ENCODE assay signal across 25 cellular contexts in the genomic region with DNA sequence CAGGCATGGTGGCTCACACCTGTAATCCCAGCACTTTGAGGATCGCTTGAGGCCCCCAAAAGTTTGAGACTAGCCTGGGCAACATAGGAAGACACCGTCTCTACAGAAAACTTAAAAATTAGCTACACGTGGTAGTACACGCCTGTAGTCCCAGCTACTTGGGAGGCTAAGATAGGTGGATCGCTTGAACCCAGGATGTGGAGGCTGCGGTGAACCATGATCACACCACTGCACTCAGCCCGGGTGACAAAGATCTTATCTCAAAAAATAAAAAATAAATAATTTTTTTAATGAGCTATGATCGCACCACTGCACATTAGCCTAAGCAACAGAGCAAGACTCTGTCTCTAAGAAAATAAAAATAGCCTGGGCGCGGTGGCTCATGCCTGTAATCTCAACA.
"Had no signal": no experiment of that assay in that cellular context is flagged by ENCODE, and none has a peak within 500 bp of the region (broad histone marks: within the 10 kb centered on the region; RNA-seq: fewer than 3 reads in every experiment).

No MANE protein-coding gene starts in this region.

- H3K4me3 Mint-ChIP-seq: activated T-cell treated with anti-CD3 and anti-CD28 coated beads, Interleukin-2, amount 50 U/mL, for 4 hours; activated T-helper 17 cell treated with anti-CD3 and anti-CD28 coated beads, Interleukin-2, amount 50 U/mL, for 72 hours; dendritic cell treated with granulocyte-macrophage colony-stimulating factor and Interleukin-4, amounts not matched to agents 40 ng/mL and 50 ng/mL, for 4 days; nephron progenitor cell; stimulated activated memory B cell treated with anti-CD40 and anti-IgM and Interleukin-4, amounts not matched to agents 10 μg/mL and 1 μg/mL and 100 μg/mL, for 72 hours; WTC11 had no signal

- H3K27ac Mint-ChIP-seq: activated T-helper 17 cell treated with anti-CD3 and anti-CD28 coated beads, Interleukin-2, amount 50 U/mL, for 72 hours; dendritic cell treated with granulocyte-macrophage colony-stimulating factor and Interleukin-4, amounts not matched to agents 40 ng/mL and 50 ng/mL, for 4 days; nephron progenitor cell; stimulated activated memory B cell treated with anti-CD40 and anti-IgM and Interleukin-4, amounts not matched to agents 10 μg/mL and 1 μg/mL and 100 μg/mL, for 72 hours; WTC11 had no signal

- H3K27ac ChIP-seq: brain microvascular endothelial cell, esophagus squamous epithelium, left lung, lower lobe of right lung, neutrophil, right lobe of liver, suprapubic skin had no signal

- H3K27me3 Mint-ChIP-seq: activated T-helper 17 cell treated with anti-CD3 and anti-CD28 coated beads, Interleukin-2, amount 50 U/mL, for 72 hours; dendritic cell treated with granulocyte-macrophage colony-stimulating factor and Interleukin-4, amounts not matched to agents 40 ng/mL and 50 ng/mL, for 4 days; stimulated activated memory B cell treated with anti-CD40 and anti-IgM and Interleukin-4, amounts not matched to agents 10 μg/mL and 1 μg/mL and 100 μg/mL, for 72 hours had no signal

- ATAC-seq: activated T-cell treated with anti-CD3 and anti-CD28 coated beads, Interleukin-2, amount 50 U/mL, for 4 hours; activated T-helper 17 cell treated with anti-CD3 and anti-CD28 coated beads, Interleukin-2, amount 50 U/mL, for 72 hours; heart right ventricle; left lung; lower lobe of right lung; right lobe of liver; stimulated activated memory B cell treated with anti-CD40 and anti-IgM and Interleukin-4, amounts not matched to agents 10 μg/mL and 1 μg/mL and 100 μg/mL, for 72 hours; WTC11 had no signal

- H3K4me3 ChIP-seq: esophagus squamous epithelium, heart right ventricle, left lung, lower lobe of right lung, right lobe of liver, suprapubic skin, tibial artery had no signal

- DNase-seq: activated CD4-positive, alpha-beta T cell treated with anti-CD3 and anti-CD28 coated beads for 1 hour; activated CD4-positive, alpha-beta T cell treated with anti-CD3 and anti-CD28 coated beads, Interleukin-2, amount 50 U/mL, for 1 hour; activated gamma-delta T cell treated with Interleukin-2 at 50 U/mL for 16 hours; activated naive CD4-positive, alpha-beta T cell treated with anti-CD3 and anti-CD28 coated beads, Interleukin-2, amount 50 U/mL, for 16 hours; activated T-cell treated with anti-CD3 and anti-CD28 coated beads, Interleukin-2, amount 50 U/mL, for 4 hours; amniotic stem cell; brain microvascular endothelial cell; caudate nucleus; esophagus squamous epithelium; foreskin melanocyte; heart right ventricle; kidney glomerular epithelial cell; left lung; lower lobe of right lung; mesenchymal stem cell; nephron progenitor cell; right lobe of liver; stimulated activated CD4-positive, alpha-beta T cell treated with anti-CD3 and anti-CD28 coated beads, Interleukin-4, amount 100 ng/mL, for 24 hours; tibial artery had no signal

- H3K36me3 ChIP-seq: brain microvascular endothelial cell, right lobe of liver had no signal

- H3K9me3 Mint-ChIP-seq: activated T-cell treated with anti-CD3 and anti-CD28 coated beads, Interleukin-2, amount 50 U/mL, for 4 hours; activated T-helper 17 cell treated with anti-CD3 and anti-CD28 coated beads, Interleukin-2, amount 50 U/mL, for 72 hours; dendritic cell treated with granulocyte-macrophage colony-stimulating factor and Interleukin-4, amounts not matched to agents 40 ng/mL and 50 ng/mL, for 4 days; nephron progenitor cell; stimulated activated memory B cell treated with anti-CD40 and anti-IgM and Interleukin-4, amounts not matched to agents 10 μg/mL and 1 μg/mL and 100 μg/mL, for 72 hours; WTC11 had no signal

- H3K27me3 ChIP-seq: brain microvascular endothelial cell, heart right ventricle, left lung, neutrophil, right lobe of liver, suprapubic skin, tibial artery had no signal

- H3K9me3 ChIP-seq: esophagus squamous epithelium, heart right ventricle, left lung, lower lobe of right lung, neutrophil, right lobe of liver, suprapubic skin, tibial artery had no signal

- H3K36me3 Mint-ChIP-seq: stimulated activated memory B cell treated with anti-CD40 and anti-IgM and Interleukin-4, amounts not matched to agents 10 μg/mL and 1 μg/mL and 100 μg/mL, for 72 hours; WTC11 had no signal
